In the genomic region with DNA sequence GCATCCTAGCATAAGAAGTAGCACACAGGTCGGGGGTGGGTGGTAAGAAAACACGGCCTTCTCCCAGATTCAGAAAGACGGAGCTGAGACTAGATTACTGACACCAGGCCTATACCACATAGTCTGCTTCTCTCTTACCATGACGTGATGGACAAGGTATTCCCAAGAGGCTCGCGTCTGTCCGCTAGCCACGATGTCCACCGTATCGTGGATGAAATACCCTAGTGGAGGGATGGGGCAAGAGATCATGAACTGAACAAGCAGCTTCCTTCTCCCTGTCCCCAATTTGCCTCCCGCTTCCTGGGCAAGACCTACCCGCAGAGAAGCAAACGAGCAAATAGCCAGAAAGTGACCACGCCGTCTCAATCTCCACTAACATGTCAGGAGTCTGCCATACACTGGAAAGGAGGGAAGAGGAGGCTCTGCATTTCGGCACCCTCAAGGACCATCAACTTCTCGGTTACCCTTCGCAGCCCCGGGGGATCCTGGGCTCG, we compare ENCODE assay signal across 8 cellular contexts. TPM values are rescaled to one million over a fixed set of nuclear protein-coding genes. Genes with fewer than 3 reads are reported as not detected.
DNase-seq lines count a peak whose midpoint lies in the region; ATAC-seq, FAIRE-seq and TF ChIP-seq lines count a peak whose summit lies in the region.

No MANE protein-coding gene starts in this region.

- peak overlapping the region; percentile 85 to 95 for H3K4me2 ChIP-seq in H1 (ENCODE audit: insufficient read depth in 1 of 2, low read depth in 2 of 2, low read length in 2 of 2)
- H3K4me2 ChIP-seq in neural progenitor cell = peak overlapping the region; percentile 85

- no peaks in the 10 kb centered on the region for H3K9me3 ChIP-seq in Caco-2
- no peaks in the 10 kb centered on the region for H3K9me3 ChIP-seq in H1 (ENCODE audit: insufficient read depth in 2 of 2, low read depth in 1 of 2, low read length in 1 of 2)
- no peaks in the 10 kb centered on the region for H3K9me3 ChIP-seq in neural progenitor cell (ENCODE audit: low read depth)

- H3K4me1 Mint-ChIP-seq in Caco-2 (ENCODE audit: low read depth, unreplicated experiment) (peaks cover 38% of the 10 kb centered on the region), neural progenitor cell (peaks cover 54% of the 10 kb centered on the region)

- peak overlapping the region; percentile 98 for H3K18ac ChIP-seq in H1 (ENCODE audit: extremely low read depth, low read length)

- TSS peak; percentile 54 for BruUV-seq in Caco-2 (replicated peaks; lab: Mats Ljungman, UMichigan)

- ATAC-seq in HG02610 (IDR thresholded peaks at IDR 0.05; ENCODE audit: unreplicated experiment) = no peak

- H2BK5ac ChIP-seq in H1 (ENCODE audit: low read depth, low read length) = peak overlapping the region; percentile 93

- peak overlapping the region; percentile 89 for H3K27ac ChIP-seq in H1 (ENCODE audit: low read depth, low read length)
- peak overlapping the region; percentile 89 for H3K27ac ChIP-seq in neural progenitor cell

- peaks cover 83% of the 10 kb centered on the region for H3F3A ChIP-seq in neural progenitor cell (ENCODE audit: low read depth)

- H3K9me3 Mint-ChIP-seq in Caco-2 (ENCODE audit: unreplicated experiment) = no peaks in the 10 kb centered on the region
- no peaks in the 10 kb centered on the region for H3K9me3 Mint-ChIP-seq in neural progenitor cell

- in situ Hi-C loops in SK-MEL-5 (cut with HindIII; ENCODE audit: low pct_unique_long_range_greater_than_20kb, low sequenced_read_pairs) = no loop called here

- H3K9ac ChIP-seq in H1 (replicated peaks in 1 of 4; ENCODE audit: extremely low read depth in 1 of 4, low read depth in 3 of 4, low read length in 3 of 4) (peak overlapping the region; percentile 63 to 93 (median 84)), neural progenitor cell (peak overlapping the region; percentile 56)

- peaks cover 6 to 19% of the 10 kb centered on the region in 2 experiments for H4K20me1 ChIP-seq in H1 (replicated peaks in 1 of 2; ENCODE audit: control insufficient read depth in 1 of 2, insufficient read depth in 2 of 2, low read length in 2 of 2)
- peaks cover 55% of the 10 kb centered on the region for H4K20me1 ChIP-seq in neural progenitor cell (ENCODE audit: low read depth)

- peaks cover 20% of the 10 kb centered on the region for H3K23me2 ChIP-seq in H1 (ENCODE audit: low read depth, low read length)

- TF ChIP-seq EP300 in H1 (IDR thresholded peaks at IDR 0.05; ENCODE audit: borderline replicate concordance in 1 of 2, low read depth in 2 of 2, low read length in 2 of 2) = no peak

- CTCF ChIA-PET in Caco-2 (lab: Charles Lee) (interaction anchor here (0.7 to 4.9 kb wide), 7 partner anchors 15 to 392 kb away, joined by 3 to 324 read pairs (median 30); partner anchors contain the start of genes PHF12 and PROCA1), H1 (lab: Charles Lee; ENCODE audit: partially characterized antibody) (interaction anchor here (0.9 to 16.9 kb wide), 10 partner anchors 9 to 228 kb away, joined by 3 to 316 read pairs (median 4); partner anchors contain the start of genes DHRS13 and TRAF4)

- H4K5ac ChIP-seq in H1 (ENCODE audit: insufficient read length, low read depth, low read length) = peak overlapping the region; percentile 1

- no peak for TF ChIP-seq RAD21 in H1 (IDR thresholded peaks at IDR 0.05 in 1 of 2, conservative IDR thresholded peaks at IDR 0.05 in 1 of 2; ENCODE audit: low read depth in 2 of 2, low read length in 2 of 2)

- 6% methylated on average over 20 of the region's 20 CpGs; no CpG with 5 or more reads in 1 of the 2 experiments for WGBS in H1 (ENCODE audit: extremely low coverage in 1 of 2, insufficient coverage in 1 of 2, insufficient read length in 1 of 2, insufficient replicate concordance in 2 of 2, low coverage in 1 of 2, low lambda C conversion rate in 2 of 2, missing lambda C conversion rate in 1 of 2), 2 experiments

- peaks cover 91% of the 10 kb centered on the region for H3K36me3 Mint-ChIP-seq in Caco-2 (ENCODE audit: insufficient read depth, unreplicated experiment)
- H3K36me3 Mint-ChIP-seq in neural progenitor cell = peaks cover 22% of the 10 kb centered on the region

- peak overlapping the region; percentile 11 for H3K56ac ChIP-seq in H1 (replicated peaks; ENCODE audit: insufficient read length, low read depth, low read length)

- peak overlapping the region; percentile 11 for H3K4ac ChIP-seq in H1 (replicated peaks; ENCODE audit: insufficient read length, low read depth, low read length)

- DNase-seq in Caco-2 (peak; percentile 67 to 78), HFF-Myc (ENCODE audit: extremely low read depth, low read depth) (no peak), SK-MEL-5 (ENCODE audit: low read depth, low spot score) (peak; percentile 67), H1 (ENCODE audit: low read depth in 1 of 2, low spot score in 2 of 2) (no peak), neural progenitor cell (ENCODE audit: low spot score) (no peak), GOT3 (lab: John Stamatoyannopoulos, UW) (no peak), NCI-H2196 treated with DMSO at 0.1 percent for 48 hours (lab: John Stamatoyannopoulos, UW; ENCODE audit: unreplicated experiment) (no peak)

- POLR2A ChIA-PET in Caco-2 (lab: Charles Lee) = interaction anchor here (0.6 to 5.2 kb wide), 6 partner anchors 14 to 227 kb away, joined by 3 to 165 read pairs (median 9); partner anchors contain the start of genes PROCA1 and TRAF4
- POLR2A ChIA-PET in H1 (lab: Charles Lee; ENCODE audit: partially characterized antibody) = interaction anchor here (0.7 to 17.6 kb wide), 38 partner anchors 8 to 344 kb away, joined by 3 to 813 read pairs (median 4); partner anchors contain the start of genes ALDOC, BLTP2, DHRS13 and FAM222B

- H3K36me3 ChIP-seq in Caco-2 (ENCODE audit: control insufficient read depth, insufficient read depth, low read length) (peaks cover 13% of the 10 kb centered on the region), H1 (ENCODE audit: control insufficient read depth in 2 of 4, insufficient read depth in 4 of 4, low read length in 3 of 4) (peaks cover 19 to 49% (median 36%) of the 10 kb centered on the region in 4 experiments), neural progenitor cell (peaks cover 7% of the 10 kb centered on the region)

- peaks cover 25% of the 10 kb centered on the region for H3K4me1 ChIP-seq in Caco-2
- H3K4me1 ChIP-seq in H1 (replicated peaks in 1 of 4; ENCODE audit: control insufficient read depth in 3 of 4, insufficient read depth in 4 of 4, low read length in 3 of 4) = peaks cover 0 to 15% (median 6%) of the 10 kb centered on the region in 4 experiments; a peak in 6 of 7 replicates
- H3K4me1 ChIP-seq in neural progenitor cell = peaks cover 36% of the 10 kb centered on the region

- H3K4me3 ChIP-seq in Caco-2 (ENCODE audit: low read depth, low read length) (peak overlapping the region; percentile 57), HFF-Myc (replicated peaks; ENCODE audit: low read depth, low read length) (peak overlapping the region; percentile 99), H1 (ENCODE audit: extremely low read depth in 1 of 4, insufficient read depth in 2 of 4, low read depth in 3 of 4, low read length in 4 of 4) (peak overlapping the region; percentile 57 to 81 (median 72)), neural progenitor cell (peak overlapping the region; percentile 69)

- H3K23ac ChIP-seq in H1 (ENCODE audit: insufficient read length) = no peak overlapping the region

- peak overlapping the region; percentile 66; the same call in 1 of the 2 replicates for H2BK20ac ChIP-seq in H1 (ENCODE audit: low read length)

- H3K4me3 Mint-ChIP-seq in Caco-2 (ENCODE audit: unreplicated experiment) = peak overlapping the region; percentile 92
- H3K4me3 Mint-ChIP-seq in neural progenitor cell = peak overlapping the region; percentile 90

- peak overlapping the region; percentile 99 for H4K91ac ChIP-seq in H1 (replicated peaks; ENCODE audit: insufficient read length, low read length)

- no peak for FAIRE-seq in H1 (lab: Jason Lieb, UNC)

- peak overlapping the region; percentile 67; the same call in 1 of the 2 replicates for H2AK5ac ChIP-seq in H1 (ENCODE audit: low read depth, low read length)

- peak; percentile 78 to 85 for TF ChIP-seq POLR2A in H1 (IDR thresholded peaks at IDR 0.05; ENCODE audit: control extremely low read depth in 1 of 2, low read depth in 2 of 2, low read length in 2 of 2)

- TF ChIP-seq CTCF in Caco-2 (IDR thresholded peaks at IDR 0.05; ENCODE audit: insufficient read depth in 1 of 2, low read depth in 1 of 2, low read length in 1 of 2, severe bottlenecking in 1 of 2, unreplicated experiment in 1 of 2) = peak in 1 of 2 experiments; percentile 14
- TF ChIP-seq CTCF in HFF-Myc (IDR thresholded peaks at IDR 0.05; ENCODE audit: low read depth, low read length, missing control alignments) = no peak
- TF ChIP-seq CTCF in H1 (IDR thresholded peaks at IDR 0.05; ENCODE audit: control extremely low read depth in 1 of 3, insufficient read depth in 1 of 3, low read depth in 1 of 3, low read length in 3 of 3) = peak in 1 of 3 experiments; percentile 9; a peak in 1 of 4 replicates
- peak; percentile 10 for TF ChIP-seq CTCF in neural progenitor cell (IDR thresholded peaks at IDR 0.05)

- intact Hi-C loops in Caco-2 (cut with micrococcal nuclease; ENCODE audit: unreplicated experiment) = loop anchor here (1.0 kb wide), 1 partner anchor 27 kb away; no protein-coding TSS in a partner anchor

- no peaks in the 10 kb centered on the region for H3K27me3 ChIP-seq in Caco-2 (replicated peaks; ENCODE audit: control insufficient read depth, insufficient read depth, low read length)
- no peaks in the 10 kb centered on the region for H3K27me3 ChIP-seq in H1 (replicated peaks in 1 of 4; ENCODE audit: control insufficient read depth in 3 of 4, extremely low read depth in 1 of 4, insufficient read depth in 3 of 4, low read length in 3 of 4)
- no peaks in the 10 kb centered on the region for H3K27me3 ChIP-seq in neural progenitor cell

- H2BK12ac ChIP-seq in H1 (ENCODE audit: low read depth, low read length) = no peak overlapping the region

- no peaks in the 10 kb centered on the region; the same call in 1 of the 2 replicates for H3K79me1 ChIP-seq in H1 (ENCODE audit: low read depth, low read length)

- H3K27ac Mint-ChIP-seq in Caco-2 (ENCODE audit: unreplicated experiment) (peak overlapping the region; percentile 96), neural progenitor cell (peak overlapping the region; percentile 73)

- no peak overlapping the region for H2BK15ac ChIP-seq in H1 (ENCODE audit: low read length)

- H3K27me3 Mint-ChIP-seq in Caco-2 (ENCODE audit: insufficient read depth, unreplicated experiment) (no peaks in the 10 kb centered on the region), neural progenitor cell (ENCODE audit: insufficient read depth, low read depth) (no peaks in the 10 kb centered on the region)

- no peak overlapping the region for H2BK120ac ChIP-seq in H1 (replicated peaks; ENCODE audit: low read depth, low read length)

- no peak overlapping the region for H4K8ac ChIP-seq in H1 (ENCODE audit: extremely low read depth, insufficient read depth, low read length)

- H2AFZ ChIP-seq in H1 (ENCODE audit: low read length) (no peak overlapping the region), neural progenitor cell (replicated peaks) (no peak overlapping the region)

- H3K79me2 ChIP-seq in H1 (ENCODE audit: control insufficient read depth in 1 of 2, insufficient read depth in 2 of 2, low read length in 2 of 2) (peaks cover 3 to 36% of the 10 kb centered on the region in 2 experiments; a peak in 3 of 4 replicates), neural progenitor cell (ENCODE audit: low read depth) (peaks cover 48% of the 10 kb centered on the region)

- H3K14ac ChIP-seq in H1 (ENCODE audit: insufficient read length) = no peak overlapping the region

RNA-seq across cellular contexts. Expression of gene TLCD1, which starts 0.8 kb away (rescaled TPM):
- total RNA-seq in Caco-2 (2022) = 31.7 and 37.9 TPM in 2 replicates
- 12.0 and 17.3 TPM in 2 replicates for total RNA-seq in SK-MEL-5 (2014; rRNA removed; shearing (Covaris generic))
- 29.7 and 35.3 TPM in 2 replicates for polyA plus RNA-seq in SK-MEL-5 (2015; cell fraction: cytosol; rRNA removed)
- 6.2 and 7.6 TPM in 2 replicates for polyA plus RNA-seq in SK-MEL-5 (2015; cell fraction: nucleus; rRNA removed)
- 40.7 and 45.3 TPM in 2 replicates for total RNA-seq in H1 (2021; fragmentation: NEBNext Ultra II Directional; extraction: Animal tissue kit (Norgen Biotek cat#: 25700))
- 101 and 128 TPM in 2 replicates for polyA plus RNA-seq in H1 (2011; rRNA removed)
- polyA plus RNA-seq in H1 (2011; cell fraction: cytosol; rRNA removed) = 68.5 TPM
- polyA plus RNA-seq in H1 (2011; cell fraction: nucleus; rRNA removed) = 49.5 TPM
- polyA plus RNA-seq in H1 (2012, experiment 1 of 2) = 52.1 to 60.3 TPM (median 56.3 TPM) in 4 replicates
- 75.5 TPM for polyA plus RNA-seq in H1 (2012, experiment 2 of 2)
- polyA plus RNA-seq in H1 (2013, experiment 1 of 2) = 78.2 TPM
- 86.3 TPM for polyA plus RNA-seq in H1 (2013, experiment 2 of 2)
- polyA minus RNA-seq in H1 (2011; rRNA and poly(A)+ RNA removed) = 56.0 and 64.2 TPM in 2 replicates
- polyA minus RNA-seq in H1 (2011; cell fraction: cytosol; rRNA and poly(A)+ RNA removed) = 19.7 TPM
- 40.5 TPM for polyA minus RNA-seq in H1 (2011; cell fraction: nucleus; rRNA and poly(A)+ RNA removed)
- total RNA-seq in neural progenitor cell (ENCODE audit: low replicate concordance) = 10.0 and 13.4 TPM in 2 replicates

RNA-seq across cellular contexts. Expression of gene NEK8, which starts 3.4 kb away (rescaled TPM):
- total RNA-seq in Caco-2 (2022) (11.0 and 13.4 TPM in 2 replicates), neural progenitor cell (ENCODE audit: low replicate concordance) (3.7 and 9.2 TPM in 2 replicates)
- 1.8 and 2.1 TPM in 2 replicates for total RNA-seq in SK-MEL-5 (2014; rRNA removed; shearing (Covaris generic))
- polyA plus RNA-seq in SK-MEL-5 (2015; cell fraction: cytosol; rRNA removed) = 2.5 and 3.6 TPM in 2 replicates
- polyA plus RNA-seq in SK-MEL-5 (2015; cell fraction: nucleus; rRNA removed) = 13.5 and 18.8 TPM in 2 replicates
- 14.9 and 16.8 TPM in 2 replicates for total RNA-seq in H1 (2021; fragmentation: NEBNext Ultra II Directional; extraction: Animal tissue kit (Norgen Biotek cat#: 25700))
- 23.3 and 23.4 TPM in 2 replicates for polyA plus RNA-seq in H1 (2011; rRNA removed)
- polyA plus RNA-seq in H1 (2011; cell fraction: cytosol; rRNA removed) = 30.0 TPM
- 57.5 TPM for polyA plus RNA-seq in H1 (2011; cell fraction: nucleus; rRNA removed)
- 19.9 to 22.9 TPM (median 20.6 TPM) in 4 replicates for polyA plus RNA-seq in H1 (2012, experiment 1 of 2)
- 12.2 TPM for polyA plus RNA-seq in H1 (2012, experiment 2 of 2)
- 12.7 TPM for polyA plus RNA-seq in H1 (2013, experiment 1 of 2)
- polyA plus RNA-seq in H1 (2013, experiment 2 of 2) = 10.6 TPM
- polyA minus RNA-seq in H1 (2011; rRNA and poly(A)+ RNA removed) = 57.7 and 64.5 TPM in 2 replicates
- 11.2 TPM for polyA minus RNA-seq in H1 (2011; cell fraction: cytosol; rRNA and poly(A)+ RNA removed)
- polyA minus RNA-seq in H1 (2011; cell fraction: nucleus; rRNA and poly(A)+ RNA removed) = 46.1 TPM

RNA-seq across cellular contexts. Expression of gene RPL23A, which starts 5.4 kb away (rescaled TPM):
- total RNA-seq in Caco-2 (2022) (1,980 and 2,181 TPM in 2 replicates), neural progenitor cell (ENCODE audit: low replicate concordance) (581 and 932 TPM in 2 replicates)
- 965 and 1,109 TPM in 2 replicates for total RNA-seq in SK-MEL-5 (2014; rRNA removed; shearing (Covaris generic))
- 260 and 377 TPM in 2 replicates for polyA plus RNA-seq in SK-MEL-5 (2015; cell fraction: cytosol; rRNA removed)
- polyA plus RNA-seq in SK-MEL-5 (2015; cell fraction: nucleus; rRNA removed) = 146 and 154 TPM in 2 replicates
- total RNA-seq in H1 (2021; fragmentation: NEBNext Ultra II Directional; extraction: Animal tissue kit (Norgen Biotek cat#: 25700)) = 2,145 and 2,163 TPM in 2 replicates
- 884 and 1,227 TPM in 2 replicates for polyA plus RNA-seq in H1 (2011; rRNA removed)
- 1,258 TPM for polyA plus RNA-seq in H1 (2011; cell fraction: cytosol; rRNA removed)
- polyA plus RNA-seq in H1 (2011; cell fraction: nucleus; rRNA removed) = 306 TPM
- 2,135 to 2,354 TPM (median 2,206 TPM) in 4 replicates for polyA plus RNA-seq in H1 (2012, experiment 1 of 2)
- 1,447 TPM for polyA plus RNA-seq in H1 (2012, experiment 2 of 2)
- polyA plus RNA-seq in H1 (2013, experiment 1 of 2) = 3,898 TPM
- 3,934 TPM for polyA plus RNA-seq in H1 (2013, experiment 2 of 2)
- 698 and 961 TPM in 2 replicates for polyA minus RNA-seq in H1 (2011; rRNA and poly(A)+ RNA removed)
- 469 TPM for polyA minus RNA-seq in H1 (2011; cell fraction: cytosol; rRNA and poly(A)+ RNA removed)
- polyA minus RNA-seq in H1 (2011; cell fraction: nucleus; rRNA and poly(A)+ RNA removed) = 493 TPM

RNA-seq across cellular contexts. Expression of gene RAB34, which starts 7.5 kb away (rescaled TPM):
- total RNA-seq in Caco-2 (2022) (1.2 and 1.8 TPM in 2 replicates), neural progenitor cell (ENCODE audit: low replicate concordance) (82.8 and 133 TPM in 2 replicates)
- 89.9 and 93.4 TPM in 2 replicates for total RNA-seq in SK-MEL-5 (2014; rRNA removed; shearing (Covaris generic))
- 91.3 and 123 TPM in 2 replicates for polyA plus RNA-seq in SK-MEL-5 (2015; cell fraction: cytosol; rRNA removed)
- 159 and 165 TPM in 2 replicates for polyA plus RNA-seq in SK-MEL-5 (2015; cell fraction: nucleus; rRNA removed)
- 236 and 237 TPM in 2 replicates for total RNA-seq in H1 (2021; fragmentation: NEBNext Ultra II Directional; extraction: Animal tissue kit (Norgen Biotek cat#: 25700))
- 305 and 317 TPM in 2 replicates for polyA plus RNA-seq in H1 (2011; rRNA removed)
- polyA plus RNA-seq in H1 (2011; cell fraction: cytosol; rRNA removed) = 271 TPM
- 400 TPM for polyA plus RNA-seq in H1 (2011; cell fraction: nucleus; rRNA removed)
- polyA plus RNA-seq in H1 (2012, experiment 1 of 2) = 251 to 292 TPM (median 264 TPM) in 4 replicates
- polyA plus RNA-seq in H1 (2012, experiment 2 of 2) = 494 TPM
- 193 TPM for polyA plus RNA-seq in H1 (2013, experiment 1 of 2)
- 187 TPM for polyA plus RNA-seq in H1 (2013, experiment 2 of 2)
- 277 and 302 TPM in 2 replicates for polyA minus RNA-seq in H1 (2011; rRNA and poly(A)+ RNA removed)
- 114 TPM for polyA minus RNA-seq in H1 (2011; cell fraction: cytosol; rRNA and poly(A)+ RNA removed)
- polyA minus RNA-seq in H1 (2011; cell fraction: nucleus; rRNA and poly(A)+ RNA removed) = 81.9 TPM

RNA-seq across cellular contexts. Expression of gene PROCA1, which starts 13.5 kb away (rescaled TPM):
- total RNA-seq in Caco-2 (2022) = 4.1 and 4.4 TPM in 2 replicates
- 0.16 TPM in 1 of 2 replicates, not detected in the other for total RNA-seq in SK-MEL-5 (2014; rRNA removed; shearing (Covaris generic))
- polyA plus RNA-seq in SK-MEL-5 (2015; cell fraction: cytosol; rRNA removed) = 0.39 TPM in 1 of 2 replicates, not detected in the other
- polyA plus RNA-seq in SK-MEL-5 (2015; cell fraction: nucleus; rRNA removed) = 5.4 and 5.7 TPM in 2 replicates
- 17.8 and 21.2 TPM in 2 replicates for total RNA-seq in H1 (2021; fragmentation: NEBNext Ultra II Directional; extraction: Animal tissue kit (Norgen Biotek cat#: 25700))
- 26.3 and 42.3 TPM in 2 replicates for polyA plus RNA-seq in H1 (2011; rRNA removed)
- polyA plus RNA-seq in H1 (2011; cell fraction: cytosol; rRNA removed) = 47.1 TPM
- 78.8 TPM for polyA plus RNA-seq in H1 (2011; cell fraction: nucleus; rRNA removed)
- 21.7 to 36.5 TPM (median 29.5 TPM) in 4 replicates for polyA plus RNA-seq in H1 (2012, experiment 1 of 2)
- 9.9 TPM for polyA plus RNA-seq in H1 (2012, experiment 2 of 2)
- polyA plus RNA-seq in H1 (2013, experiment 1 of 2) = 33.5 TPM
- 30.2 TPM for polyA plus RNA-seq in H1 (2013, experiment 2 of 2)
- 8.5 and 15.4 TPM in 2 replicates for polyA minus RNA-seq in H1 (2011; rRNA and poly(A)+ RNA removed)
- 7.4 TPM for polyA minus RNA-seq in H1 (2011; cell fraction: cytosol; rRNA and poly(A)+ RNA removed)
- 19.6 TPM for polyA minus RNA-seq in H1 (2011; cell fraction: nucleus; rRNA and poly(A)+ RNA removed)
- total RNA-seq in neural progenitor cell (ENCODE audit: low replicate concordance) = 12.5 and 32.7 TPM in 2 replicates

Comparison
In these comparisons a context has a peak if more than half of its experiments do, and no peak if none do; other contexts are left out.
1. DNase-seq: peak in Caco-2 (2 of 2) and SK-MEL-5 (single experiment); none in HFF-Myc (single experiment), H1 (0 of 2), neural progenitor cell (single experiment), GOT3 (single experiment) and NCI-H2196 treated with DMSO at 0.1 percent for 48 hours (single experiment).
2. Peak in every context shown above with its lines, with median percentiles within 50 percentile points of each other: H3K4me3 ChIP-seq.